ENCODE assay signal across 9 cellular contexts in genomic region chr14:49623387-49623786, GRCh38. TPM values are rescaled to one million over a fixed set of nuclear protein-coding genes. Genes with fewer than 3 reads are reported as not detected.
DNase-seq lines count a peak whose midpoint lies in the region; ATAC-seq, FAIRE-seq and TF ChIP-seq lines count a peak whose summit lies in the region.
"Had no signal": no experiment of that assay in that cellular context is flagged by ENCODE, and none has a peak within 500 bp of the region (broad histone marks: within the 10 kb centered on the region; RNA-seq: fewer than 3 reads in every experiment).

No MANE protein-coding gene starts in this region.

- dilution Hi-C loops in endothelial cell of umbilical vein (cut with MboI; ENCODE audit: extremely low pct_ligation_motif_present, low sequenced_read_pairs), result no loop called here

- H3K27me3 ChIP-seq in endothelial cell of umbilical vein (ENCODE audit: control insufficient read depth in 2 of 2, insufficient read depth in 2 of 2, low read length in 2 of 2), result no peaks in the 10 kb centered on the region
- H3K27me3 ChIP-seq in psoas muscle (ENCODE audit: insufficient read depth in 3 of 3, low read length in 2 of 3), result no peaks in the 10 kb centered on the region

- FAIRE-seq in endothelial cell of umbilical vein (lab: Jason Lieb, UNC), result peak; percentile 52

- peaks cover 70% of the 10 kb centered on the region for H3K79me2 ChIP-seq in endothelial cell of umbilical vein (ENCODE audit: control insufficient read depth, insufficient read depth, low read length)

- H3K27ac ChIP-seq in endothelial cell of umbilical vein (ENCODE audit: insufficient read depth, low read depth, low read length) (no peak overlapping the region), psoas muscle (no peak overlapping the region)

- no peak for TF ChIP-seq POLR2A in endothelial cell of umbilical vein (IDR thresholded peaks at IDR 0.05; ENCODE audit: low read depth, low read length)

- H3K4me2 ChIP-seq in endothelial cell of umbilical vein (ENCODE audit: insufficient read depth, low read length), result peak overlapping the region; percentile 86

- TF ChIP-seq CTCF in GM12865 (IDR thresholded peaks at IDR 0.05; ENCODE audit: insufficient read depth, low read depth, low read length, missing control alignments) (no peak), endothelial cell of umbilical vein (IDR thresholded peaks at IDR 0.05; ENCODE audit: extremely low read depth in 1 of 2, insufficient read depth in 1 of 2, low read depth in 1 of 2, low read length in 2 of 2) (no peak), psoas muscle (IDR thresholded peaks at IDR 0.05) (no peak)

- ATAC-seq in psoas muscle, result no peak
- ATAC-seq in HG03280 (IDR thresholded peaks at IDR 0.05; ENCODE audit: unreplicated experiment), result no peak
- ATAC-seq in GM18909 (IDR thresholded peaks at IDR 0.05; ENCODE audit: poor library complexity, unreplicated experiment), result no peak
- ATAC-seq: Right ventricle myocardium inferior had no signal

- peak overlapping the region; percentile 98 for H3K4me3 ChIP-seq in GM12865 (ENCODE audit: low read depth, low read length)
- H3K4me3 ChIP-seq in endothelial cell of umbilical vein (replicated peaks in 1 of 3; ENCODE audit: insufficient read depth in 1 of 3, low read depth in 1 of 3, low read length in 3 of 3), result peak overlapping the region in 2 of 3 experiments; percentile 83 to 95
- H3K4me3 ChIP-seq in psoas muscle, result peak overlapping the region; percentile 80

- H3K9ac ChIP-seq in endothelial cell of umbilical vein (replicated peaks; ENCODE audit: extremely low read depth, insufficient read depth, low read length), result peak overlapping the region; percentile 90

- intact Hi-C loops in endothelial cell of umbilical vein (cut with micrococcal nuclease) (loop anchor here (10.0 kb wide), 1 partner anchor 611 kb away; the partner anchor contains the start of gene SOS2), psoas muscle (cut with DNase I) (loop anchor here (5.0 to 10.0 kb wide), 2 partner anchors 36 to 491 kb away; partner anchors contain the start of genes RPS29 (in 1 of the 2) and VCPKMT (in 1 of the 2))

- H2AFZ ChIP-seq in endothelial cell of umbilical vein (ENCODE audit: low read depth, low read length), result no peak overlapping the region

- H3K9me1 ChIP-seq in endothelial cell of umbilical vein (replicated peaks; ENCODE audit: control insufficient read depth, extremely low read depth, insufficient read depth, low read length), result no peaks in the 10 kb centered on the region

- H4K20me1 ChIP-seq in endothelial cell of umbilical vein (replicated peaks; ENCODE audit: control insufficient read depth, extremely low read depth, insufficient read depth, low read length), result no peaks in the 10 kb centered on the region

- CTCF ChIA-PET in endothelial cell of umbilical vein (lab: Charles Lee), result interaction anchor here (1.2 to 6.4 kb wide), 5 partner anchors 10 to 239 kb away, joined by 3 to 80 read pairs (median 8); partner anchors contain the start of genes DNAAF2 and RPS29

- H3K4me1 ChIP-seq in endothelial cell of umbilical vein (ENCODE audit: control insufficient read depth, extremely low read depth, insufficient read depth, low read length) (peaks cover 40% of the 10 kb centered on the region), psoas muscle (peaks cover 41% of the 10 kb centered on the region)

- 64 to 78% (median 73%) methylated on average over 3 of the region's 3 CpGs for WGBS in psoas muscle, 3 donors

- no peak for DNase-seq in GM12865 (ENCODE audit: low read depth)
- peak; percentile 40 for DNase-seq in RKO (ENCODE audit: low spot score)
- peak; percentile 13 for DNase-seq in endothelial cell of umbilical vein (ENCODE audit: low read depth, low spot score)
- no peak for DNase-seq in psoas muscle
- DNase-seq in pons (ENCODE audit: low spot score), result no peak
- DNase-seq: NCI-H1930 had no signal

- no peaks in the 10 kb centered on the region for H3K36me3 ChIP-seq in endothelial cell of umbilical vein (ENCODE audit: control insufficient read depth in 2 of 2, extremely low read depth in 1 of 2, insufficient read depth in 2 of 2, low read length in 2 of 2)
- H3K36me3 ChIP-seq in psoas muscle (ENCODE audit: insufficient read depth in 1 of 2, low read depth in 1 of 2), result peaks cover 0 to 38% of the 10 kb centered on the region in 2 donors

- POLR2A ChIA-PET in endothelial cell of umbilical vein (lab: Charles Lee), result interaction anchor here (0.7 kb wide), 1 partner anchor 8 kb away, joined by 3 read pairs; no protein-coding TSS in a partner anchor

- BruUV-seq in endothelial cell of umbilical vein (replicated peaks; lab: Mats Ljungman, UMichigan), result no TSS peak

- H3K9me3 ChIP-seq in endothelial cell of umbilical vein (replicated peaks; ENCODE audit: control insufficient read depth, insufficient read depth, low read length) (no peaks in the 10 kb centered on the region), psoas muscle (no peaks in the 10 kb centered on the region)

TF ChIP-seq in endothelial cell of umbilical vein, 7 proteins besides CTCF, POLR2A, EP300 and RAD21 (continues in another document):
- no peak for TF ChIP-seq FOS (IDR thresholded peaks at IDR 0.05; ENCODE audit: borderline replicate concordance, insufficient read depth, low read length)
- no peak for TF ChIP-seq EZH2 (IDR thresholded peaks at IDR 0.05; ENCODE audit: borderline replicate concordance, low read depth, low read length, severe bottlenecking)
- TF ChIP-seq GATA2 (IDR thresholded peaks at IDR 0.05; ENCODE audit: insufficient read depth, insufficient read length, low read depth, low read length), result no peak
- TF ChIP-seq JUN (IDR thresholded peaks at IDR 0.05; ENCODE audit: borderline replicate concordance, insufficient read depth, insufficient read length, low read depth), result no peak

RNA-seq across cellular contexts. Expression of gene MGAT2, which starts 2.8 kb away (rescaled TPM):
- total RNA-seq in endothelial cell of umbilical vein, result 68.1 and 72.6 TPM in 2 replicates
- polyA plus RNA-seq in endothelial cell of umbilical vein, result 34.5 and 36.4 TPM in 2 replicates
- polyA plus RNA-seq in endothelial cell of umbilical vein (2011; cell fraction: cytosol; rRNA removed), result 30.2 and 37.4 TPM in 2 replicates
- polyA plus RNA-seq in endothelial cell of umbilical vein (2011; cell fraction: nucleus; rRNA removed), result 14.1 and 18.4 TPM in 2 replicates
- polyA plus RNA-seq in endothelial cell of umbilical vein (2012), result 18.4 and 23.0 TPM in 2 replicates
- polyA minus RNA-seq in endothelial cell of umbilical vein, result 37.4 and 40.6 TPM in 2 replicates
- 19.3 TPM for polyA minus RNA-seq in endothelial cell of umbilical vein (2011; cell fraction: cytosol; rRNA and poly(A)+ RNA removed)
- 15.7 and 17.6 TPM in 2 replicates for polyA minus RNA-seq in endothelial cell of umbilical vein (2011; cell fraction: nucleus; rRNA and poly(A)+ RNA removed)
- total RNA-seq in psoas muscle, result 10 to 100 TPM in 1 of 4 donors, 1 to 10 TPM in 3; 8.0 to 12.4 (median 9.3) TPM
- polyA plus RNA-seq in psoas muscle, result 10 to 100 TPM in 2 of 3 donors, 1 to 10 TPM in 1; 5.5 to 11.4 (median 10.6) TPM

RNA-seq across cellular contexts. Expression of gene RPL36AL, which starts 3.0 kb away (rescaled TPM):
- 251 and 260 TPM in 2 replicates for total RNA-seq in endothelial cell of umbilical vein
- polyA plus RNA-seq in endothelial cell of umbilical vein, result 116 and 174 TPM in 2 replicates
- 257 and 274 TPM in 2 replicates for polyA plus RNA-seq in endothelial cell of umbilical vein (2011; cell fraction: cytosol; rRNA removed)
- polyA plus RNA-seq in endothelial cell of umbilical vein (2011; cell fraction: nucleus; rRNA removed), result 78.3 and 111 TPM in 2 replicates
- 427 and 571 TPM in 2 replicates for polyA plus RNA-seq in endothelial cell of umbilical vein (2012)
- 58.1 and 72.5 TPM in 2 replicates for polyA minus RNA-seq in endothelial cell of umbilical vein
- 48.3 TPM for polyA minus RNA-seq in endothelial cell of umbilical vein (2011; cell fraction: cytosol; rRNA and poly(A)+ RNA removed)
- 11.5 and 16.9 TPM in 2 replicates for polyA minus RNA-seq in endothelial cell of umbilical vein (2011; cell fraction: nucleus; rRNA and poly(A)+ RNA removed)
- total RNA-seq in psoas muscle, result 100 to 1,000 TPM in 3 of 4 donors, 10 to 100 TPM in 1; 84.6 to 178 (median 152) TPM
- 100 to 1,000 TPM; 366 to 522 (median 445) TPM for polyA plus RNA-seq in psoas muscle

RNA-seq across cellular contexts. Expression of gene DNAAF2, which starts 11.7 kb away (rescaled TPM):
- total RNA-seq in endothelial cell of umbilical vein (5.7 and 6.4 TPM in 2 replicates), psoas muscle (1 to 10 TPM; 4.0 to 6.0 (median 4.2) TPM)
- polyA plus RNA-seq in endothelial cell of umbilical vein (3.0 and 3.1 TPM in 2 replicates), psoas muscle (10 to 100 TPM in 1 of 3 donors, 1 to 10 TPM in 2; 6.7 to 10.6 (median 9.5) TPM)
- 4.5 and 4.9 TPM in 2 replicates for polyA plus RNA-seq in endothelial cell of umbilical vein (2011; cell fraction: cytosol; rRNA removed)
- 2.0 and 2.4 TPM in 2 replicates for polyA plus RNA-seq in endothelial cell of umbilical vein (2011; cell fraction: nucleus; rRNA removed)
- 4.1 and 5.4 TPM in 2 replicates for polyA plus RNA-seq in endothelial cell of umbilical vein (2012)
- 1.2 and 1.5 TPM in 2 replicates for polyA minus RNA-seq in endothelial cell of umbilical vein
- polyA minus RNA-seq in endothelial cell of umbilical vein (2011; cell fraction: cytosol; rRNA and poly(A)+ RNA removed), result 5.4 TPM
- polyA minus RNA-seq in endothelial cell of umbilical vein (2011; cell fraction: nucleus; rRNA and poly(A)+ RNA removed), result 1.2 and 3.5 TPM in 2 replicates

RNA-seq across cellular contexts. Expression of gene LRR1, which starts 24.6 kb away (rescaled TPM):
- total RNA-seq in endothelial cell of umbilical vein (30.1 and 30.9 TPM in 2 replicates), psoas muscle (1 to 10 TPM; 2.4 to 6.4 (median 4.7) TPM)
- polyA plus RNA-seq in endothelial cell of umbilical vein (11.4 and 17.7 TPM in 2 replicates), psoas muscle (1 to 10 TPM; 4.5 to 7.2 (median 5.6) TPM)
- polyA plus RNA-seq in endothelial cell of umbilical vein (2011; cell fraction: cytosol; rRNA removed), result 19.5 and 20.3 TPM in 2 replicates
- 9.7 and 15.5 TPM in 2 replicates for polyA plus RNA-seq in endothelial cell of umbilical vein (2011; cell fraction: nucleus; rRNA removed)
- polyA plus RNA-seq in endothelial cell of umbilical vein (2012), result 14.1 and 24.0 TPM in 2 replicates
- 9.0 and 9.2 TPM in 2 replicates for polyA minus RNA-seq in endothelial cell of umbilical vein
- polyA minus RNA-seq in endothelial cell of umbilical vein (2011; cell fraction: cytosol; rRNA and poly(A)+ RNA removed), result 19.5 TPM
- 6.1 and 9.1 TPM in 2 replicates for polyA minus RNA-seq in endothelial cell of umbilical vein (2011; cell fraction: nucleus; rRNA and poly(A)+ RNA removed)

RNA-seq across cellular contexts. Expression of gene RPS29, which starts 37.2 kb away (rescaled TPM):
- total RNA-seq in endothelial cell of umbilical vein (1,408 and 1,453 TPM in 2 replicates), psoas muscle (1,000 to 10,000 TPM in 3 of 4 donors, 100 to 1,000 TPM in 1; 835 to 1,213 (median 1,105) TPM)
- polyA plus RNA-seq in endothelial cell of umbilical vein (13,992 and 14,040 TPM in 2 replicates), psoas muscle (1,000 to 10,000 TPM; 2,670 to 3,711 (median 3,167) TPM)
- 11,440 and 11,541 TPM in 2 replicates for polyA plus RNA-seq in endothelial cell of umbilical vein (2011; cell fraction: cytosol; rRNA removed)
- polyA plus RNA-seq in endothelial cell of umbilical vein (2011; cell fraction: nucleus; rRNA removed), result 2,321 and 3,038 TPM in 2 replicates
- polyA plus RNA-seq in endothelial cell of umbilical vein (2012), result 6,267 and 6,888 TPM in 2 replicates
- polyA minus RNA-seq in endothelial cell of umbilical vein, result 1,176 and 1,327 TPM in 2 replicates
- 684 TPM for polyA minus RNA-seq in endothelial cell of umbilical vein (2011; cell fraction: cytosol; rRNA and poly(A)+ RNA removed)
- polyA minus RNA-seq in endothelial cell of umbilical vein (2011; cell fraction: nucleus; rRNA and poly(A)+ RNA removed), result 167 and 185 TPM in 2 replicates

Comparison
In these comparisons a context has a peak if more than half of its experiments do, and no peak if none do; other contexts are left out.
1. DNase-seq: peak in RKO (single experiment) and endothelial cell of umbilical vein (single experiment); none in GM12865 (single experiment), psoas muscle (0 of 2) and pons (single experiment).
2. Peak in every context shown above with its lines, with median percentiles within 50 percentile points of each other: H3K4me3 ChIP-seq.